Comparison of ENCODE assay signal across 1 cellular context in genomic region chr13:40586886-40587285, GRCh38.
TF ChIP-seq lines count a peak whose summit lies in the region.

No MANE protein-coding gene starts in this region.

TF ChIP-seq in GM12878, 131 proteins besides CTCF, POLR2A, EP300 and RAD21 (continued from another document):
- no peak for TF ChIP-seq CEBPZ (IDR thresholded peaks at IDR 0.05; ENCODE audit: low read depth, low read length)
- no peak for TF ChIP-seq NFXL1 (IDR thresholded peaks at IDR 0.05; ENCODE audit: borderline replicate concordance)
- no peak for TF ChIP-seq PRDM15 (CRISPR knock-in tag; IDR thresholded peaks at IDR 0.05)
- TF ChIP-seq SRF (IDR thresholded peaks at IDR 0.05; ENCODE audit: low read depth in 2 of 2, low read length in 2 of 2): no peak
- TF ChIP-seq RUNX3 (IDR thresholded peaks at IDR 0.05; ENCODE audit: low read length): no peak
- TF ChIP-seq FOXM1 (IDR thresholded peaks at IDR 0.05; ENCODE audit: low read depth, low read length): no peak
